ENCODE assay signal across 12 cellular contexts in the genomic region with DNA sequence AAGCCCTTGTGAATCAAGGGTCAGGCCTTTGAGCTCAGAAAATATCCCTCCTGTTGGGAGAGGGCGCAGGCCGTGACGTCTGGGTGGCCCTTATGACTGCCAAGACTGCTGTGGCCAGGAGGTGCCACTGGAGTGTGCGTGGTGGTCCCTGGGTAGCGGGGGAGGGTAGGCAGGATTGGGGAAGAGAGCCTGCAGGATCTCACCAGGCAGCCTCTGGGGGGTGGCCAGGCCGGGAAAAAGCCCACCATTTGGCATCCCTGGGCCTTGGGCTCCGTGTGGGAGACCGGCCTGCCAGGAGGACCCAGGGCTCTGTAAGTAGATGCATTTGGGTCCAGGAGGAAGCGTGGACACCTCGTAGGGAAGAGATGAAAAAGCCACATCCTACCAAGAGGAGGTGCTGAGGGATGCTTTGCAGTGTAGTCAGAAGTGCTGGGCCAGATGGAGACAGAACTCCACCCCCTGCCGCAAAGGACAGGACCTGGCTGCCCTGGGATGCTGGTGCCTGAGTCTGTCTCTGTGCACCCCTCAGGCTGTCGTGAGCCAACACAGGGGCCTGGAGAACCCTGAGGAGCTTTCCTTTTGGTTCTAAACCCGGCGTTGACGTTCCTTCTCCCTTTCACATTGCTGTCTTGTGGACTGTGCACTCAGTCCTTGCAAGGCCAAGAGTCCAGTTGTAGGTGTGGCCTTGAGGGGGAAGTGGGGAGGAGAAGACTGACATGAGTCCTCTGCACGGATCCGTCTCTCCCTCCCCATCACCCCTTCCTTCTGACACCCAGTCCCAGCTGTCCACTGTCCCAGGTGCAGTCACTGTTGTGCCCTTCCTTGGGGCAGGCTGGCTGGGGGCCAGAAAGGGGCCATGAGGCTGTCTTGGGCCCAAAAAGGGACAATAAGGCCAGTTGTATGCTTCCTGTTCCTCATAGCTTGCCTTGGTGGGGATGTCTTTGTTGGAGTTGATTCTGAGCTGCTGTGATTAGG. TPM values are rescaled to one million over a fixed set of nuclear protein-coding genes. Genes with fewer than 3 reads are reported as not detected.
A peak's percentile ranks its signal among the peaks of the same experiment; 100 is the strongest.
DNase-seq lines count a peak whose midpoint lies in the region; TF ChIP-seq lines count a peak whose summit lies in the region.
"Had no signal": no experiment of that assay in that cellular context is flagged by ENCODE, and none has a peak within 500 bp of the region (broad histone marks: within the 10 kb centered on the region; RNA-seq: fewer than 3 reads in every experiment).

No MANE protein-coding gene starts in this region.

- H3K27ac ChIP-seq in HEK293 (ENCODE audit: extremely low read depth, low read depth, low read length) (0 out of 2 replicates have a peak overlapping the region, but pooled peaks have one; percentile 11), caudate nucleus (ENCODE audit: low read depth, low read length) (peak overlapping the region; percentile 66), neuronal stem cell (replicated peaks; ENCODE audit: low read length) (no peak overlapping the region), stomach (no peak overlapping the region)
- H3K27ac ChIP-seq: C4-2B had no signal

- TF ChIP-seq CTCF in CD14-positive monocyte (IDR thresholded peaks at IDR 0.05) (no peak), HEK293 (tag by site-specific recombination; IDR thresholded peaks at IDR 0.05) (no peak), stomach (IDR thresholded peaks at IDR 0.05) (no peak)

- no peak overlapping the region for H2BK12ac ChIP-seq in neuronal stem cell (ENCODE audit: low read length)

- no peak overlapping the region for H3K18ac ChIP-seq in neuronal stem cell (ENCODE audit: low read length)

- no peak overlapping the region for H2BK15ac ChIP-seq in neuronal stem cell (ENCODE audit: low read length)

- no peaks in the 10 kb centered on the region for H3K36me3 Mint-ChIP-seq in CD14-positive monocyte
- H3K36me3 Mint-ChIP-seq: activated CD4-positive, alpha-beta memory T cell treated with anti-CD3 and anti-CD28 coated beads for 36 hours had no signal

- H3K27me3 Mint-ChIP-seq in CD14-positive monocyte (ENCODE audit: low read depth in 3 of 3), result peaks cover 0 to 7% (median 4%) of the 10 kb centered on the region in 3 donors
- H3K27me3 Mint-ChIP-seq: activated CD4-positive, alpha-beta memory T cell treated with anti-CD3 and anti-CD28 coated beads for 36 hours had no signal

- H3K23ac ChIP-seq in neuronal stem cell (ENCODE audit: low read depth, low read length, poor library complexity), result no peak overlapping the region

- no CpG with 5 or more reads among the region's 17 CpGs for WGBS in neuronal stem cell (ENCODE audit: extremely low coverage in 2 of 2, insufficient read length in 2 of 2, insufficient replicate concordance in 1 of 2), 2 donors
- 77 to 83% (median 81%) methylated on average over 16 to 17 of the region's 17 CpGs for WGBS in stomach, 5 donors

- CTCF ChIA-PET in HEK293 (lab: Yijun Ruan, JAX), result interaction anchor here (0.6 to 10.7 kb wide), 13 partner anchors 9 to 822 kb away, joined by 3 to 380 read pairs (median 3); partner anchors contain the start of genes RPS19BP1 and TAB1

- POLR2A ChIA-PET in HEK293 (lab: Yijun Ruan, JAX), result interaction anchor here (0.6 to 2.3 kb wide), 10 partner anchors 11 to 1330 kb away, joined by 3 to 23 read pairs (median 4); partner anchors contain the start of genes ATF4, MIEF1, RPL3 and RPS19BP1

- H3K4me3 Mint-ChIP-seq in CD14-positive monocyte, result peak overlapping the region; percentile 48 to 60
- H3K4me3 Mint-ChIP-seq: activated CD4-positive, alpha-beta memory T cell treated with anti-CD3 and anti-CD28 coated beads for 36 hours; activated naive CD4-positive, alpha-beta T cell treated with anti-CD3 and anti-CD28 coated beads for 36 hours had no signal

- H3K9me3 ChIP-seq in HEK293 (ENCODE audit: control insufficient read depth, insufficient read depth, low read depth, low read length) (no peaks in the 10 kb centered on the region), neuronal stem cell (replicated peaks in 1 of 2; ENCODE audit: control insufficient read depth in 2 of 2, insufficient read depth in 1 of 2, low read depth in 1 of 2, low read length in 2 of 2) (no peaks in the 10 kb centered on the region), stomach (no peaks in the 10 kb centered on the region)

- DNase-seq in CD14-positive monocyte (ENCODE audit: low spot score) (no peak), caudate nucleus (lab: John Stamatoyannopoulos, UW) (no peak), neuronal stem cell (ENCODE audit: low spot score) (no peak), stomach (no peak), SW 1271 (lab: John Stamatoyannopoulos, UW) (no peak), inferior parietal cortex (ENCODE audit: extremely low spot score) (no peak), AG08395 (ENCODE audit: low spot score) (no peak)
- DNase-seq: GF-D8 had no signal

- no peak overlapping the region for H2BK120ac ChIP-seq in neuronal stem cell (ENCODE audit: low read depth, low read length)

- peak overlapping the region in 6 of 7 donors; percentile 37 to 71 (median 67) for H3K27ac Mint-ChIP-seq in CD14-positive monocyte
- H3K27ac Mint-ChIP-seq: activated CD4-positive, alpha-beta memory T cell treated with anti-CD3 and anti-CD28 coated beads for 36 hours; activated naive CD4-positive, alpha-beta T cell treated with anti-CD3 and anti-CD28 coated beads for 36 hours had no signal

- peaks cover 1% of the 10 kb centered on the region for H3K79me1 ChIP-seq in neuronal stem cell (ENCODE audit: low read depth, low read length)

- no peak overlapping the region for H4K8ac ChIP-seq in neuronal stem cell (ENCODE audit: low read depth, low read length)

- H2AK5ac ChIP-seq in neuronal stem cell (ENCODE audit: low read depth, low read length), result no peak overlapping the region

- intact Hi-C loops in CD14-positive monocyte (cut with micrococcal nuclease), result loop anchor here (5.0 kb wide), 2 partner anchors 38 to 43 kb away; partner anchors contain the start of gene RPS19BP1 (in 1 of the 2)
- intact Hi-C loops in stomach (cut with DNase I; ENCODE audit: low total_unique reads), result no loop called here

- no peak overlapping the region for H3K4ac ChIP-seq in neuronal stem cell (ENCODE audit: low read length)

- H3K9me3 Mint-ChIP-seq in CD14-positive monocyte, result peaks cover 0 to 2% (median 0%) of the 10 kb centered on the region in 7 donors
- H3K9me3 Mint-ChIP-seq: activated CD4-positive, alpha-beta memory T cell treated with anti-CD3 and anti-CD28 coated beads for 36 hours; activated naive CD4-positive, alpha-beta T cell treated with anti-CD3 and anti-CD28 coated beads for 36 hours had no signal

- H3K4me3 ChIP-seq in HEK293 (ENCODE audit: low read depth, low read length), result no peak overlapping the region
- H3K4me3 ChIP-seq in neuronal stem cell (ENCODE audit: low read length in 2 of 2), result peak overlapping the region in 1 of 2 donors; percentile 33
- H3K4me3 ChIP-seq in stomach, result no peak overlapping the region

- no peak overlapping the region for H4K91ac ChIP-seq in neuronal stem cell (ENCODE audit: low read depth, low read length, poor library complexity)

- peaks cover 24% of the 10 kb centered on the region for H3K4me1 Mint-ChIP-seq in CD14-positive monocyte

- TF ChIP-seq EP300 in stomach (IDR thresholded peaks at IDR 0.05), result no peak

- H3K14ac ChIP-seq in neuronal stem cell (ENCODE audit: low read length), result no peak overlapping the region

- H2AFZ ChIP-seq in neuronal stem cell (ENCODE audit: low read length), result peak overlapping the region; percentile 51

- no peak overlapping the region for H2BK5ac ChIP-seq in neuronal stem cell (ENCODE audit: low read length)

- H3K27me3 ChIP-seq in neuronal stem cell (ENCODE audit: control insufficient read depth in 3 of 3, insufficient read depth in 3 of 3, low read depth in 1 of 3, low read length in 3 of 3), result no peaks in the 10 kb centered on the region
- H3K27me3 ChIP-seq in stomach, result no peaks in the 10 kb centered on the region

- H3K36me3 ChIP-seq in HEK293 (ENCODE audit: control insufficient read depth in 2 of 2, insufficient read depth in 1 of 2, low read length in 2 of 2), result peaks cover 0 to 8% of the 10 kb centered on the region in 2 experiments; a peak in 2 of 3 replicates
- H3K36me3 ChIP-seq in neuronal stem cell (replicated peaks in 1 of 2; ENCODE audit: control insufficient read depth in 2 of 2, insufficient read depth in 2 of 2, low read length in 2 of 2), result peaks cover 0 to 16% of the 10 kb centered on the region in 2 donors
- peaks cover 0 to 32% (median 13%) of the 10 kb centered on the region in 4 donors for H3K36me3 ChIP-seq in stomach

- H3K4me1 ChIP-seq in HEK293 (ENCODE audit: control insufficient read depth, insufficient read depth, low read length) (no peaks in the 10 kb centered on the region), neuronal stem cell (ENCODE audit: control insufficient read depth in 2 of 2, insufficient read depth in 1 of 2, low read depth in 1 of 2, low read length in 2 of 2) (peaks cover 0 to 2% of the 10 kb centered on the region in 2 donors), stomach (peaks cover 0 to 21% (median 9%) of the 10 kb centered on the region in 4 donors)

- no peak for TF ChIP-seq POLR2A in stomach (IDR thresholded peaks at IDR 0.05)

- peak overlapping the region; percentile 57 for H3K9ac ChIP-seq in neuronal stem cell (ENCODE audit: low read depth, low read length, poor library complexity)

- no peak overlapping the region for H3K4me2 ChIP-seq in neuronal stem cell (ENCODE audit: insufficient read depth, low read length, poor library complexity, severe bottlenecking)

TF ChIP-seq in HEK293, 187 proteins besides CTCF, POLR2A, EP300 and RAD21 (continues in another document):
- TF ChIP-seq FEZF1 (tag by site-specific recombination; IDR thresholded peaks at IDR 0.05), result no peak
- TF ChIP-seq ZNF837 (tag by site-specific recombination; IDR thresholded peaks at IDR 0.05), result no peak

RNA-seq across cellular contexts. Expression of gene MIEF1, which starts 12.7 kb away (rescaled TPM):
- 10 to 100 TPM; 13.3 to 14.0 TPM for polyA plus RNA-seq in CD14-positive monocyte
- 27.3 TPM for polyA plus RNA-seq in neuronal stem cell (2013, experiment 1 of 2)
- 27.0 TPM for polyA plus RNA-seq in neuronal stem cell (2013, experiment 2 of 2)
- total RNA-seq in stomach, result 10 to 100 TPM; 15.8 to 47.3 (median 20.0) TPM
- polyA plus RNA-seq in stomach, result 1 to 10 TPM; 5.1 to 9.5 (median 8.8) TPM

RNA-seq across cellular contexts. Expression of gene ATF4, which starts 31.0 kb away (rescaled TPM):
- 10 to 100 TPM; 55.1 to 59.0 TPM for polyA plus RNA-seq in CD14-positive monocyte
- 261 TPM for polyA plus RNA-seq in neuronal stem cell (2013, experiment 1 of 2)
- 254 TPM for polyA plus RNA-seq in neuronal stem cell (2013, experiment 2 of 2)
- total RNA-seq in stomach, result 100 to 1,000 TPM; 155 to 438 (median 370) TPM
- 100 to 1,000 TPM; 592 to 929 (median 872) TPM for polyA plus RNA-seq in stomach

RNA-seq across cellular contexts. Expression of gene MGAT3, which starts 32.6 kb away (rescaled TPM):
- polyA plus RNA-seq in CD14-positive monocyte (not detected), stomach (1 to 10 TPM; 1.1 to 2.9 (median 1.4) TPM)
- polyA plus RNA-seq in neuronal stem cell (2013, experiment 1 of 2), result 13.5 TPM
- 13.6 TPM for polyA plus RNA-seq in neuronal stem cell (2013, experiment 2 of 2)
- 10 to 100 TPM in 1 of 5 donors, 1 to 10 TPM in 3, under 1 TPM in 1; 0.89 to 12.0 (median 1.8) TPM for total RNA-seq in stomach

RNA-seq across cellular contexts. Expression of gene RPS19BP1, which starts 43.2 kb away (rescaled TPM):
- polyA plus RNA-seq in CD14-positive monocyte (100 to 1,000 TPM in 1 of 2 donors, 10 to 100 TPM in 1; 73.5 to 106 TPM), stomach (100 to 1,000 TPM; 195 to 221 (median 200) TPM)
- polyA plus RNA-seq in neuronal stem cell (2013, experiment 1 of 2), result 48.7 TPM
- 48.2 TPM for polyA plus RNA-seq in neuronal stem cell (2013, experiment 2 of 2)
- 100 to 1,000 TPM in 2 of 5 donors, 10 to 100 TPM in 3; 36.9 to 684 (median 86.5) TPM for total RNA-seq in stomach

Comparison
In these comparisons a context has a peak if more than half of its experiments do, and no peak if none do; other contexts are left out.
1. H3K27ac ChIP-seq: peak in HEK293 (single experiment) and caudate nucleus (single experiment); none in neuronal stem cell (single experiment) and stomach (0 of 5).
2. RNA of gene ATF4, which starts 31.0 kb away (polyA plus RNA-seq): 592 to 929 TPM in stomach; 55.1 to 59.0 TPM in CD14-positive monocyte; every median in the first group is over 4 times any median in the second.